In genomic region chr22:38924197-38924952, GRCh38 we compare ENCODE assay signal across 9 cellular contexts. TPM values are rescaled to one million over a fixed set of nuclear protein-coding genes. Genes with fewer than 3 reads are reported as not detected.
DNase-seq lines count a peak whose midpoint lies in the region; ATAC-seq and TF ChIP-seq lines count a peak whose summit lies in the region.
"Had no signal": no experiment of that assay in that cellular context is flagged by ENCODE, and none has a peak within 500 bp of the region (broad histone marks: within the 10 kb centered on the region; RNA-seq: fewer than 3 reads in every experiment).

No MANE protein-coding gene starts in this region.

- H3K4me1 Mint-ChIP-seq in chondrocyte (ENCODE audit: low read depth), result peaks cover 30% of the 10 kb centered on the region

- peaks cover 18% of the 10 kb centered on the region for H3K27me3 Mint-ChIP-seq in chondrocyte (ENCODE audit: low read depth)

- H3K27ac ChIP-seq in liver (ENCODE audit: low read depth in 1 of 2, low read length in 2 of 2), result peak overlapping the region; percentile 47 to 49
- peak overlapping the region; percentile 68 for H3K27ac ChIP-seq in upper lobe of right lung

- no peak for TF ChIP-seq CTCF in chondrocyte (IDR thresholded peaks at IDR 0.05)
- no peak for TF ChIP-seq CTCF in liver (IDR thresholded peaks at IDR 0.05; ENCODE audit: low read depth, low read length, missing input control)
- TF ChIP-seq CTCF in upper lobe of right lung (IDR thresholded peaks at IDR 0.05), result no peak

- ATAC-seq in upper lobe of right lung (peak; percentile 61), HG02678 (IDR thresholded peaks at IDR 0.05; ENCODE audit: unreplicated experiment) (no peak)

- 17% methylated on average over 10 of the region's 10 CpGs for WGBS in liver

- peak overlapping the region; percentile 95 for H3K27ac Mint-ChIP-seq in chondrocyte (ENCODE audit: unreplicated experiment)

- peaks cover 0 to 4% (median 1%) of the 10 kb centered on the region in 4 donors for H3K27me3 ChIP-seq in liver (ENCODE audit: control insufficient read depth in 4 of 4, insufficient read depth in 4 of 4, low read length in 3 of 4)
- H3K27me3 ChIP-seq in upper lobe of right lung, result peaks cover 8% of the 10 kb centered on the region

- no peak overlapping the region for H3K9ac ChIP-seq in liver (ENCODE audit: low read depth in 1 of 2, low read length in 2 of 2)

- intact Hi-C loops in upper lobe of right lung (cut with DNase I), result no loop called here

- H3K4me3 Mint-ChIP-seq in chondrocyte (ENCODE audit: unreplicated experiment), result peak overlapping the region; percentile 61

- H3K9me3 ChIP-seq in liver (ENCODE audit: control insufficient read depth in 4 of 4, low read length in 3 of 4), result no peaks in the 10 kb centered on the region
- H3K9me3 ChIP-seq in upper lobe of right lung, result no peaks in the 10 kb centered on the region

- H3K4me3 ChIP-seq in liver (ENCODE audit: low read depth in 1 of 3, low read length in 3 of 3) (no peak overlapping the region), upper lobe of right lung (peak overlapping the region; percentile 9)

- peak in 1 of 2 donors; percentile 25 for TF ChIP-seq RAD21 in liver (IDR thresholded peaks at IDR 0.05)

- H3K4me1 ChIP-seq in liver (ENCODE audit: control insufficient read depth in 4 of 4, insufficient read depth in 4 of 4, low read length in 3 of 4) (peaks cover 7 to 17% (median 16%) of the 10 kb centered on the region in 4 donors), upper lobe of right lung (peaks cover 25% of the 10 kb centered on the region)

- DNase-seq in DMS79 treated with DMSO at 0.1 percent for 48 hours (lab: John Stamatoyannopoulos, UW) (peak; percentile 95), NCI-H2196 treated with DMSO at 0.1 percent for 48 hours (lab: John Stamatoyannopoulos, UW; ENCODE audit: unreplicated experiment) (peak; percentile 80), chondrocyte (ENCODE audit: low spot score) (no peak), upper lobe of right lung (peak; percentile 83), SIG-M5 treated with dmso at 0.1 percent for 504 hours (lab: John Stamatoyannopoulos, UW; ENCODE audit: unreplicated experiment) (no peak)
- DNase-seq in activated naive CD4-positive, alpha-beta T cell (lab: John Stamatoyannopoulos, UW), result no peak

- H3K36me3 ChIP-seq in liver (ENCODE audit: control insufficient read depth in 4 of 4, insufficient read depth in 3 of 4, low read depth in 1 of 4, low read length in 3 of 4) (no peaks in the 10 kb centered on the region), upper lobe of right lung (no peaks in the 10 kb centered on the region)

- no peaks in the 10 kb centered on the region for H3K9me3 Mint-ChIP-seq in chondrocyte (ENCODE audit: low read depth)

- H3K36me3 Mint-ChIP-seq in chondrocyte (ENCODE audit: low read depth), result no peaks in the 10 kb centered on the region

TF ChIP-seq in liver, 16 proteins besides CTCF, POLR2A, EP300 and RAD21:
- TF ChIP-seq, protein P1, sequence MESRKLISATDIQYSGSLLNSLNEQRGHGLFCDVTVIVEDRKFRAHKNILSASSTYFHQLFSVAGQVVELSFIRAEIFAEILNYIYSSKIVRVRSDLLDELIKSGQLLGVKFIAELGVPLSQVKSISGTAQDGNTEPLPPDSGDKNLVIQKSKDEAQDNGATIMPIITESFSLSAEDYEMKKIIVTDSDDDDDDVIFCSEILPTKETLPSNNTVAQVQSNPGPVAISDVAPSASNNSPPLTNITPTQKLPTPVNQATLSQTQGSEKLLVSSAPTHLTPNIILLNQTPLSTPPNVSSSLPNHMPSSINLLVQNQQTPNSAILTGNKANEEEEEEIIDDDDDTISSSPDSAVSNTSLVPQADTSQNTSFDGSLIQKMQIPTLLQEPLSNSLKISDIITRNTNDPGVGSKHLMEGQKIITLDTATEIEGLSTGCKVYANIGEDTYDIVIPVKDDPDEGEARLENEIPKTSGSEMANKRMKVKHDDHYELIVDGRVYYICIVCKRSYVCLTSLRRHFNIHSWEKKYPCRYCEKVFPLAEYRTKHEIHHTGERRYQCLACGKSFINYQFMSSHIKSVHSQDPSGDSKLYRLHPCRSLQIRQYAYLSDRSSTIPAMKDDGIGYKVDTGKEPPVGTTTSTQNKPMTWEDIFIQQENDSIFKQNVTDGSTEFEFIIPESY (IDR thresholded peaks at IDR 0.05), result peak; percentile 53
- TF ChIP-seq, protein P2, sequence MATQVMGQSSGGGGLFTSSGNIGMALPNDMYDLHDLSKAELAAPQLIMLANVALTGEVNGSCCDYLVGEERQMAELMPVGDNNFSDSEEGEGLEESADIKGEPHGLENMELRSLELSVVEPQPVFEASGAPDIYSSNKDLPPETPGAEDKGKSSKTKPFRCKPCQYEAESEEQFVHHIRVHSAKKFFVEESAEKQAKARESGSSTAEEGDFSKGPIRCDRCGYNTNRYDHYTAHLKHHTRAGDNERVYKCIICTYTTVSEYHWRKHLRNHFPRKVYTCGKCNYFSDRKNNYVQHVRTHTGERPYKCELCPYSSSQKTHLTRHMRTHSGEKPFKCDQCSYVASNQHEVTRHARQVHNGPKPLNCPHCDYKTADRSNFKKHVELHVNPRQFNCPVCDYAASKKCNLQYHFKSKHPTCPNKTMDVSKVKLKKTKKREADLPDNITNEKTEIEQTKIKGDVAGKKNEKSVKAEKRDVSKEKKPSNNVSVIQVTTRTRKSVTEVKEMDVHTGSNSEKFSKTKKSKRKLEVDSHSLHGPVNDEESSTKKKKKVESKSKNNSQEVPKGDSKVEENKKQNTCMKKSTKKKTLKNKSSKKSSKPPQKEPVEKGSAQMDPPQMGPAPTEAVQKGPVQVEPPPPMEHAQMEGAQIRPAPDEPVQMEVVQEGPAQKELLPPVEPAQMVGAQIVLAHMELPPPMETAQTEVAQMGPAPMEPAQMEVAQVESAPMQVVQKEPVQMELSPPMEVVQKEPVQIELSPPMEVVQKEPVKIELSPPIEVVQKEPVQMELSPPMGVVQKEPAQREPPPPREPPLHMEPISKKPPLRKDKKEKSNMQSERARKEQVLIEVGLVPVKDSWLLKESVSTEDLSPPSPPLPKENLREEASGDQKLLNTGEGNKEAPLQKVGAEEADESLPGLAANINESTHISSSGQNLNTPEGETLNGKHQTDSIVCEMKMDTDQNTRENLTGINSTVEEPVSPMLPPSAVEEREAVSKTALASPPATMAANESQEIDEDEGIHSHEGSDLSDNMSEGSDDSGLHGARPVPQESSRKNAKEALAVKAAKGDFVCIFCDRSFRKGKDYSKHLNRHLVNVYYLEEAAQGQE (IDR thresholded peaks at IDR 0.05), result no peak
- TF ChIP-seq JUND (IDR thresholded peaks at IDR 0.05), result peak; percentile 93 to 96
- no peak for TF ChIP-seq HNF4G (IDR thresholded peaks at IDR 0.05)
- TF ChIP-seq YY1 (IDR thresholded peaks at IDR 0.05), result peak; percentile 55
- TF ChIP-seq HNF4A (conservative IDR thresholded peaks at IDR 0.05), result peak in 1 of 2 donors; percentile 35
- no peak for TF ChIP-seq EGR1 (IDR thresholded peaks at IDR 0.05; ENCODE audit: low read depth in 2 of 2)
- TF ChIP-seq SP1 (IDR thresholded peaks at IDR 0.05), result peak; percentile 59
- TF ChIP-seq, protein P3, sequence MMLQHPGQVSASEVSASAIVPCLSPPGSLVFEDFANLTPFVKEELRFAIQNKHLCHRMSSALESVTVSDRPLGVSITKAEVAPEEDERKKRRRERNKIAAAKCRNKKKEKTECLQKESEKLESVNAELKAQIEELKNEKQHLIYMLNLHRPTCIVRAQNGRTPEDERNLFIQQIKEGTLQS (IDR thresholded peaks at IDR 0.05), result peak; percentile 83
- peak; percentile 40 for TF ChIP-seq MAX (IDR thresholded peaks at IDR 0.05)
- no peak for TF ChIP-seq GABPA (IDR thresholded peaks at IDR 0.05 in 1 of 2, conservative IDR thresholded peaks at IDR 0.05 in 1 of 2)
- TF ChIP-seq RXRA (IDR thresholded peaks at IDR 0.05), result peak; percentile 13 to 58
- peak; percentile 31 for TF ChIP-seq NR2F2 (IDR thresholded peaks at IDR 0.05)
- TF ChIP-seq TAF1 (conservative IDR thresholded peaks at IDR 0.05), result no peak
- no peak for TF ChIP-seq FOXA1 (IDR thresholded peaks at IDR 0.05)
- no peak for TF ChIP-seq FOXA2 (IDR thresholded peaks at IDR 0.05)
TF ChIP-seq in liver: peak in this region for 9.

RNA-seq across cellular contexts. Expression of gene APOBEC3A, which starts 33.0 kb away (rescaled TPM):
- not detected in 3 replicates for total RNA-seq in chondrocyte
- total RNA-seq in liver, result 1 to 10 TPM; 8.4 to 8.7 TPM
- polyA plus RNA-seq in liver, result under 1 TPM; 0.26 to 0.77 TPM
- 9.0 TPM for total RNA-seq in upper lobe of right lung
- total RNA-seq: frontal cortex had no signal

RNA-seq across cellular contexts. Expression of gene CBX6, which starts 52.4 kb away (rescaled TPM):
- total RNA-seq in chondrocyte, result 80.1 to 110 TPM (median 82.9 TPM) in 3 replicates
- total RNA-seq in liver, result 10 to 100 TPM; 10.8 to 11.0 TPM
- 1 to 10 TPM; 7.3 to 9.6 TPM for polyA plus RNA-seq in liver
- total RNA-seq in upper lobe of right lung, result 61.6 TPM

RNA-seq across cellular contexts. Expression of gene APOBEC3B, which starts 57.8 kb away (rescaled TPM):
- 1.5 to 2.9 TPM (median 2.4 TPM) in 3 replicates for total RNA-seq in chondrocyte
- 1 to 10 TPM in 1 of 2 donors, under 1 TPM in 1; 0.08 to 6.0 TPM for total RNA-seq in liver
- polyA plus RNA-seq in liver, result 1 to 10 TPM in 1 of 2 donors, under 1 TPM in 1; 0.61 to 1.2 TPM
- 0.52 TPM for total RNA-seq in upper lobe of right lung
- total RNA-seq: frontal cortex had no signal

Comparison
In these comparisons a context has a peak if more than half of its experiments do, and no peak if none do; other contexts are left out.
1. DNase-seq: peak in DMS79 treated with DMSO at 0.1 percent for 48 hours (single experiment), NCI-H2196 treated with DMSO at 0.1 percent for 48 hours (single experiment) and upper lobe of right lung (single experiment); none in chondrocyte (single experiment), activated naive CD4-positive, alpha-beta T cell (0 of 4) and SIG-M5 treated with dmso at 0.1 percent for 504 hours (single experiment).